ENCODE assay signal across 9 cellular contexts in the genomic region with DNA sequence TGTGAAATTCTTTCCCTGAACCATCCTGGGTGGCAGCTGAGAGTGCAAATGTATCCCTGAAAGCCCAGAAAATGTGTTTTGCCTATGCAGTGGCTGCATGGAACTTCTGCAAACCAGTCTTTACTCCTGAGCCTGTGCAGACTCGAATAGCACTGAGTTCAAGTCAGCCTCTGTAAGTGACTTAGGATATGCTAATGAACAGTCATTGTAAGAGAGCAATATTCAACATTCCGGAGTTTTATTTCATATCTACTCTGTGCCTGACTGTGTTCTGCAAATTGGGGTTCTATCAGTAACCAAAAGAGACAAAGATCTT.
DNase-seq lines count a peak whose midpoint lies in the region; ATAC-seq, FAIRE-seq and TF ChIP-seq lines count a peak whose summit lies in the region.
"Had no signal": no experiment of that assay in that cellular context is flagged by ENCODE, and none has a peak within 500 bp of the region (broad histone marks: within the 10 kb centered on the region; RNA-seq: fewer than 3 reads in every experiment).

No MANE protein-coding gene starts in this region.

- H3K36me3 ChIP-seq in astrocyte (ENCODE audit: insufficient read depth, low read length) (no peaks in the 10 kb centered on the region), liver (ENCODE audit: control insufficient read depth in 4 of 4, insufficient read depth in 3 of 4, low read depth in 1 of 4, low read length in 3 of 4) (no peaks in the 10 kb centered on the region), thyroid gland (no peaks in the 10 kb centered on the region)

- H3K9ac ChIP-seq in astrocyte (ENCODE audit: low read length), result peak overlapping the region; percentile 91
- no peak overlapping the region for H3K9ac ChIP-seq in liver (ENCODE audit: low read depth in 1 of 2, low read length in 2 of 2)

- H3K4me3 Mint-ChIP-seq in activated CD4-positive, alpha-beta T cell treated with anti-CD3 and anti-CD28 coated beads, Interleukin-2, amount 10 ng/mL, durations not matched to agents 24 days and 14 days, result peak overlapping the region; percentile 57
- H3K4me3 Mint-ChIP-seq in astrocyte (ENCODE audit: unreplicated experiment), result peak overlapping the region; percentile 51

- no peak overlapping the region for H3K27ac Mint-ChIP-seq in activated CD4-positive, alpha-beta T cell treated with anti-CD3 and anti-CD28 coated beads, Interleukin-2, amount 10 ng/mL, durations not matched to agents 24 days and 14 days
- peak overlapping the region; percentile 100 for H3K27ac Mint-ChIP-seq in astrocyte (ENCODE audit: unreplicated experiment)

- H3K4me3 ChIP-seq in astrocyte (ENCODE audit: insufficient read depth, low read depth, low read length) (peak overlapping the region; percentile 45), liver (ENCODE audit: low read depth in 1 of 3, low read length in 3 of 3) (no peak overlapping the region), thyroid gland (replicated peaks in 1 of 3) (no peak overlapping the region)

- no peaks in the 10 kb centered on the region for H4K20me1 ChIP-seq in astrocyte (ENCODE audit: insufficient read depth, low read length)

- no peaks in the 10 kb centered on the region for H3K9me3 Mint-ChIP-seq in activated CD4-positive, alpha-beta T cell treated with anti-CD3 and anti-CD28 coated beads, Interleukin-2, amount 10 ng/mL, durations not matched to agents 24 days and 14 days
- no peaks in the 10 kb centered on the region for H3K9me3 Mint-ChIP-seq in astrocyte (ENCODE audit: unreplicated experiment)

- peak overlapping the region; percentile 98 for H3K27ac ChIP-seq in astrocyte (ENCODE audit: low read depth, low read length)
- H3K27ac ChIP-seq in liver (ENCODE audit: low read depth in 1 of 2, low read length in 2 of 2), result peak overlapping the region; percentile 1 to 42
- H3K27ac ChIP-seq in thyroid gland, result peak overlapping the region; percentile 70 to 88 (median 85)

- H3K27me3 Mint-ChIP-seq in activated CD4-positive, alpha-beta T cell treated with anti-CD3 and anti-CD28 coated beads, Interleukin-2, amount 10 ng/mL, durations not matched to agents 24 days and 14 days, result no peaks in the 10 kb centered on the region
- no peaks in the 10 kb centered on the region for H3K27me3 Mint-ChIP-seq in astrocyte (ENCODE audit: low read depth, unreplicated experiment)

- H3K79me2 ChIP-seq in astrocyte (ENCODE audit: insufficient read depth, low read length), result no peaks in the 10 kb centered on the region

- peaks cover 19% of the 10 kb centered on the region for H3K36me3 Mint-ChIP-seq in activated CD4-positive, alpha-beta T cell treated with anti-CD3 and anti-CD28 coated beads, Interleukin-2, amount 10 ng/mL, durations not matched to agents 24 days and 14 days (ENCODE audit: low read depth)
- H3K36me3 Mint-ChIP-seq in astrocyte (ENCODE audit: low read depth, unreplicated experiment), result peaks cover 5% of the 10 kb centered on the region

- TF ChIP-seq CTCF in astrocyte (IDR thresholded peaks at IDR 0.05; ENCODE audit: insufficient read depth, low read depth, low read length) (no peak), liver (IDR thresholded peaks at IDR 0.05; ENCODE audit: low read depth, low read length, missing input control) (no peak), thyroid gland (IDR thresholded peaks at IDR 0.05) (no peak)

- ATAC-seq in HG03196 (IDR thresholded peaks at IDR 0.05; ENCODE audit: unreplicated experiment), result no peak

- TF ChIP-seq POLR2A in thyroid gland (IDR thresholded peaks at IDR 0.05), result no peak

- peak overlapping the region; percentile 88 for H3K4me2 ChIP-seq in astrocyte (ENCODE audit: low read length)

- no peak overlapping the region for H2AFZ ChIP-seq in astrocyte (ENCODE audit: low read depth, low read length)

- TF ChIP-seq RAD21 in liver (IDR thresholded peaks at IDR 0.05), result no peak

- intact Hi-C loops in activated CD4-positive, alpha-beta T cell treated with anti-CD3 and anti-CD28 coated beads, Interleukin-2, amount 10 ng/mL, durations not matched to agents 24 days and 14 days (cut with micrococcal nuclease), result loop anchor here (10.0 kb wide), 1 partner anchor 181 kb away; the partner anchor contains the start of gene PCNX2
- intact Hi-C loops in thyroid gland (cut with DNase I), result no loop called here

- WGBS in liver, result 78% methylated on average over 2 of the region's 2 CpGs
- 72 to 87% methylated on average over 2 of the region's 2 CpGs for WGBS in thyroid gland, 2 donors

- DNase-seq in activated CD4-positive, alpha-beta T cell treated with anti-CD3 and anti-CD28 coated beads, Interleukin-2, amount 10 ng/mL, durations not matched to agents 24 days and 14 days, result peak; percentile 58
- DNase-seq in activated CD4-positive, alpha-beta T cell treated with anti-CD3 and anti-CD28 coated beads for 48 hours, result no peak
- no peak for DNase-seq in astrocyte (ENCODE audit: low read depth)
- no peak for DNase-seq in thyroid gland
- DNase-seq in HTR-8/SVneo (ENCODE audit: insufficient read length, low spot score), result no peak
- DNase-seq in cortex of kidney (lab: John Stamatoyannopoulos, UW), result no peak
- DNase-seq: NCI-H1694 had no signal

- H3K4me1 Mint-ChIP-seq in activated CD4-positive, alpha-beta T cell treated with anti-CD3 and anti-CD28 coated beads, Interleukin-2, amount 10 ng/mL, durations not matched to agents 24 days and 14 days, result peaks cover 33% of the 10 kb centered on the region
- peaks cover 42% of the 10 kb centered on the region for H3K4me1 Mint-ChIP-seq in astrocyte (ENCODE audit: low read depth, unreplicated experiment)

- H3K9me3 ChIP-seq in astrocyte (ENCODE audit: insufficient read depth, low read depth, low read length) (no peaks in the 10 kb centered on the region), liver (ENCODE audit: control insufficient read depth in 4 of 4, low read length in 3 of 4) (peaks cover 0 to 4% (median 0%) of the 10 kb centered on the region in 4 donors), thyroid gland (no peaks in the 10 kb centered on the region)

- FAIRE-seq in astrocyte (lab: Jason Lieb, UNC) (peak; percentile 86), HTR-8/SVneo (lab: Jason Lieb, UNC) (no peak)

- peaks cover 29% of the 10 kb centered on the region for H3K4me1 ChIP-seq in astrocyte (ENCODE audit: insufficient read depth, low read length)
- no peaks in the 10 kb centered on the region for H3K4me1 ChIP-seq in liver (ENCODE audit: control insufficient read depth in 4 of 4, insufficient read depth in 4 of 4, low read length in 3 of 4)
- peaks cover 23 to 32% of the 10 kb centered on the region in 2 donors for H3K4me1 ChIP-seq in thyroid gland

- H3K27me3 ChIP-seq in astrocyte (ENCODE audit: insufficient read depth, low read length) (no peaks in the 10 kb centered on the region), liver (ENCODE audit: control insufficient read depth in 4 of 4, insufficient read depth in 4 of 4, low read length in 3 of 4) (no peaks in the 10 kb centered on the region), thyroid gland (no peaks in the 10 kb centered on the region)

TF ChIP-seq in liver, 16 proteins besides CTCF, POLR2A, EP300 and RAD21 (continues in another document):
- no peak for TF ChIP-seq FOXA1 (IDR thresholded peaks at IDR 0.05)
- TF ChIP-seq YY1 (IDR thresholded peaks at IDR 0.05), result no peak
- no peak for TF ChIP-seq HNF4G (IDR thresholded peaks at IDR 0.05)
- no peak for TF ChIP-seq ATF3 (IDR thresholded peaks at IDR 0.05)
- no peak for TF ChIP-seq REST (IDR thresholded peaks at IDR 0.05)
- no peak for TF ChIP-seq NR2F2 (IDR thresholded peaks at IDR 0.05)
- TF ChIP-seq ZBTB33 (IDR thresholded peaks at IDR 0.05), result no peak
- TF ChIP-seq GABPA (IDR thresholded peaks at IDR 0.05 in 1 of 2, conservative IDR thresholded peaks at IDR 0.05 in 1 of 2), result no peak
- no peak for TF ChIP-seq FOXA2 (IDR thresholded peaks at IDR 0.05)
- no peak for TF ChIP-seq TAF1 (conservative IDR thresholded peaks at IDR 0.05)

Comparison
In these comparisons a context has a peak if more than half of its experiments do, and no peak if none do; other contexts are left out.
1. H3K27ac ChIP-seq: peak in every context shown above with its lines; median percentile 98 in astrocyte; 85 in thyroid gland; 22 in liver.